9 cellular contexts compared by ENCODE assay signal in genomic region chr6:135053433-135053832, GRCh38. TPM values are rescaled to one million over a fixed set of nuclear protein-coding genes. Genes with fewer than 3 reads are reported as not detected.
DNase-seq lines count a peak whose midpoint lies in the region; ATAC-seq and TF ChIP-seq lines count a peak whose summit lies in the region.
"Had no signal": no experiment of that assay in that cellular context is flagged by ENCODE, and none has a peak within 500 bp of the region (broad histone marks: within the 10 kb centered on the region; RNA-seq: fewer than 3 reads in every experiment).

No MANE protein-coding gene starts in this region.

- TSS peak; percentile 82 for BruUV-seq in Panc1 (replicated peaks; lab: Mats Ljungman, UMichigan)

- H3K9me3 ChIP-seq in Panc1 (ENCODE audit: control insufficient read depth, insufficient read depth, low read depth, low read length) (no peaks in the 10 kb centered on the region), endodermal cell (ENCODE audit: control insufficient read depth, low read length) (no peaks in the 10 kb centered on the region), trophoblast cell (ENCODE audit: insufficient read depth, low read depth, low read length) (no peaks in the 10 kb centered on the region)

- H2BK12ac ChIP-seq in trophoblast cell (ENCODE audit: low read length): no peak overlapping the region

- no peak overlapping the region for H4K91ac ChIP-seq in trophoblast cell (ENCODE audit: low read depth, low read length)

- CTCF ChIA-PET in Panc1 (lab: Charles Lee): no interaction called here

- H3K27me3 ChIP-seq in Panc1 (ENCODE audit: control insufficient read depth, insufficient read depth, low read length) (no peaks in the 10 kb centered on the region), endodermal cell (ENCODE audit: control insufficient read depth, insufficient read depth, low read length, poor library complexity, severe bottlenecking) (no peaks in the 10 kb centered on the region), trophoblast cell (ENCODE audit: insufficient read depth, low read length) (no peaks in the 10 kb centered on the region)

- peak overlapping the region; percentile 100 for H3K27ac Mint-ChIP-seq in endodermal cell

- H3K4ac ChIP-seq in trophoblast cell (ENCODE audit: low read depth, low read length): peak overlapping the region; percentile 47

- no peak for DNase-seq in GM12864 (ENCODE audit: low read depth)
- no peak for DNase-seq in Panc1 (ENCODE audit: low read depth, low spot score)
- no peak for DNase-seq in endodermal cell
- DNase-seq in trophoblast cell: no peak
- no peak for DNase-seq in substantia nigra (lab: John Stamatoyannopoulos, UW)
- DNase-seq: NCI-H2227 treated with DMSO at 0.1 percent for 48 hours had no signal

- POLR2A ChIA-PET in Panc1 (lab: Charles Lee): no interaction called here

- H3K36me3 Mint-ChIP-seq in endodermal cell (ENCODE audit: low read depth): peaks cover 13% of the 10 kb centered on the region

- intact Hi-C loops in Panc1 (cut with micrococcal nuclease; ENCODE audit: unreplicated experiment): loop anchor here (10.0 kb wide), 1 partner anchor 131 kb away; the partner anchor contains the start of gene MYB

- in situ Hi-C loops in Panc1 (cut with HindIII; ENCODE audit: low pct_unique_long_range_greater_than_20kb, low sequenced_read_pairs): no loop called here

- H3K4me2 ChIP-seq in trophoblast cell (ENCODE audit: low read length): peak overlapping the region; percentile 48

- WGBS in endodermal cell (ENCODE audit: insufficient coverage in 1 of 2, insufficient read length in 1 of 2), 2 experiments: 80% methylated on average over 1 to 2 of the region's 2 CpGs
- WGBS in trophoblast cell (ENCODE audit: extremely low coverage, insufficient coverage, insufficient read length): no CpG with 5 or more reads among the region's 2 CpGs

- H3K18ac ChIP-seq in trophoblast cell (ENCODE audit: low read length): no peak overlapping the region

- H3K14ac ChIP-seq in trophoblast cell (ENCODE audit: low read length): no peak overlapping the region

- no peak overlapping the region for H4K12ac ChIP-seq in trophoblast cell (ENCODE audit: low read depth, low read length)

- no peak overlapping the region for H2BK5ac ChIP-seq in trophoblast cell (ENCODE audit: low read depth, low read length, poor library complexity)

- TF ChIP-seq CTCF in GM12864 (IDR thresholded peaks at IDR 0.05; ENCODE audit: low read depth, low read length, missing control alignments) (no peak), Panc1 (IDR thresholded peaks at IDR 0.05) (no peak), endodermal cell (conservative IDR thresholded peaks at IDR 0.05) (no peak)

- peak overlapping the region; percentile 100 for H3K4me3 Mint-ChIP-seq in endodermal cell

- H3K4me1 ChIP-seq in Panc1 (ENCODE audit: control insufficient read depth, insufficient read depth, low read length) (peaks cover 19% of the 10 kb centered on the region), endodermal cell (ENCODE audit: control insufficient read depth, insufficient read depth, low read length) (no peaks in the 10 kb centered on the region), trophoblast cell (ENCODE audit: control insufficient read depth in 1 of 2, insufficient read depth in 2 of 2, low read length in 2 of 2) (peaks cover 0 to 4% of the 10 kb centered on the region in 2 experiments)

- H4K8ac ChIP-seq in trophoblast cell (ENCODE audit: low read depth, low read length): no peak overlapping the region

- no peak overlapping the region for H3K23ac ChIP-seq in trophoblast cell (ENCODE audit: low read length)

- H3K4me1 Mint-ChIP-seq in endodermal cell: peaks cover 13% of the 10 kb centered on the region

- H3K9ac ChIP-seq in endodermal cell (ENCODE audit: extremely low read depth, low read length, poor library complexity, severe bottlenecking) (peak overlapping the region; percentile 97), trophoblast cell (ENCODE audit: low read length) (no peak overlapping the region)

- no peak overlapping the region for H2AFZ ChIP-seq in trophoblast cell (ENCODE audit: insufficient read depth, low read length, poor library complexity)

- no peaks in the 10 kb centered on the region for H3K27me3 Mint-ChIP-seq in endodermal cell (ENCODE audit: insufficient read depth)

- ATAC-seq in Panc1 (no peak), GM19023 (IDR thresholded peaks at IDR 0.05; ENCODE audit: unreplicated experiment) (no peak), GM21619 (IDR thresholded peaks at IDR 0.05; ENCODE audit: unreplicated experiment) (no peak), HG03521 (IDR thresholded peaks at IDR 0.05; ENCODE audit: unreplicated experiment) (no peak)

- no peak overlapping the region for H2BK120ac ChIP-seq in trophoblast cell (ENCODE audit: insufficient read depth, low read length, poor library complexity)

- H3K36me3 ChIP-seq in Panc1 (ENCODE audit: control insufficient read depth, insufficient read depth, low read length): peaks cover 7% of the 10 kb centered on the region; the same call in 1 of the 2 replicates
- H3K36me3 ChIP-seq in endodermal cell (ENCODE audit: control insufficient read depth, insufficient read depth, low read length): peaks cover 21% of the 10 kb centered on the region
- peaks cover 1 to 3% of the 10 kb centered on the region in 2 experiments for H3K36me3 ChIP-seq in trophoblast cell (ENCODE audit: control insufficient read depth in 1 of 2, insufficient read depth in 2 of 2, low read length in 2 of 2)

- peaks cover 8% of the 10 kb centered on the region for H3K79me2 ChIP-seq in trophoblast cell (ENCODE audit: control insufficient read depth, insufficient read depth, low read length, poor library complexity)

- no peaks in the 10 kb centered on the region for H3K9me3 Mint-ChIP-seq in endodermal cell

- H3K79me1 ChIP-seq in trophoblast cell (ENCODE audit: low read length): peaks cover 8% of the 10 kb centered on the region

- H3K4me3 ChIP-seq in GM12864 (ENCODE audit: low read depth, low read length): peak overlapping the region; percentile 100
- H3K4me3 ChIP-seq in Panc1 (ENCODE audit: low read depth in 2 of 2, low read length in 2 of 2): peak overlapping the region; percentile 99 to 100
- peak overlapping the region; percentile 95 for H3K4me3 ChIP-seq in endodermal cell (ENCODE audit: low read length)
- no peak overlapping the region for H3K4me3 ChIP-seq in trophoblast cell (ENCODE audit: low read depth, low read length)

- H3K27ac ChIP-seq in Panc1 (ENCODE audit: low read length) (peak overlapping the region; percentile 97; the same call in 1 of the 2 replicates), endodermal cell (ENCODE audit: low read depth, low read length) (no peak overlapping the region), trophoblast cell (ENCODE audit: low read depth, low read length) (no peak overlapping the region), substantia nigra (ENCODE audit: low read depth, low read length, poor library complexity, severe bottlenecking) (no peak overlapping the region)

- no peak overlapping the region for H2AK5ac ChIP-seq in trophoblast cell (ENCODE audit: low read length)

RNA-seq across cellular contexts. Expression of gene HBS1L, which starts 1.2 kb away (rescaled TPM):
- total RNA-seq in Panc1 (2021; ENCODE audit: unreplicated experiment) (79.2 TPM), endodermal cell (100 to 1,000 TPM; 106 to 122 TPM)
- polyA plus RNA-seq in Panc1 (2012; ENCODE audit: insufficient read length): 45.1 TPM
- 74.7 TPM for polyA plus RNA-seq in endodermal cell (2013, experiment 1 of 2)
- polyA plus RNA-seq in endodermal cell (2013, experiment 2 of 2): 67.1 TPM
- 46.7 and 47.3 TPM in 2 replicates for polyA plus RNA-seq in trophoblast cell (2013)
